15 cellular contexts compared by ENCODE assay signal in genomic region chr3:56254835-56255234, GRCh38.
DNase-seq lines count a peak whose midpoint lies in the region; ATAC-seq, FAIRE-seq and TF ChIP-seq lines count a peak whose summit lies in the region.
"Had no signal": no experiment of that assay in that cellular context is flagged by ENCODE, and none has a peak within 500 bp of the region (broad histone marks: within the 10 kb centered on the region; RNA-seq: fewer than 3 reads in every experiment).

No MANE protein-coding gene starts in this region.

- no TSS peak for BruUV-seq in MCF 10A (replicated peaks; lab: Mats Ljungman, UMichigan)

- no peak overlapping the region for H3K4me3 Mint-ChIP-seq in MCF 10A (ENCODE audit: unreplicated experiment)
- H3K4me3 Mint-ChIP-seq: CD4-positive, CD25-positive, alpha-beta regulatory T cell had no signal

- no peak overlapping the region for H2AFZ ChIP-seq in keratinocyte (ENCODE audit: control insufficient read depth, low read length)

- H3K9me1 ChIP-seq in keratinocyte (ENCODE audit: control insufficient read depth, extremely low read depth, insufficient read depth, low read length), result no peaks in the 10 kb centered on the region

- no peaks in the 10 kb centered on the region for H3K27me3 Mint-ChIP-seq in MCF 10A (ENCODE audit: insufficient read depth, unreplicated experiment)

- no peak overlapping the region for H3K27ac Mint-ChIP-seq in MCF 10A (ENCODE audit: low read depth, unreplicated experiment)
- H3K27ac Mint-ChIP-seq: CD4-positive, CD25-positive, alpha-beta regulatory T cell had no signal

- peak; percentile 4 to 15 for DNase-seq in AML-193 (lab: John Stamatoyannopoulos, UW)
- peak; percentile 2 for DNase-seq in HT-29 (ENCODE audit: low spot score)
- DNase-seq in MCF 10A (ENCODE audit: unreplicated experiment), result peak; percentile 21
- DNase-seq in keratinocyte (ENCODE audit: low read depth, low spot score), result no peak
- no peak for DNase-seq in T-helper 1 cell
- no peak for DNase-seq in coronary artery (ENCODE audit: low spot score)
- DNase-seq in lower lobe of right lung, result no peak
- DNase-seq: activated CD4-positive, alpha-beta T cell treated with anti-CD3 and anti-CD28 coated beads for 48 hours; activated naive CD4-positive, alpha-beta T cell; CD4-positive, CD25-positive, alpha-beta regulatory T cell; MG63; sigmoid colon had no signal

- H3K4me1 Mint-ChIP-seq in MCF 10A (ENCODE audit: insufficient read depth, unreplicated experiment), result no peaks in the 10 kb centered on the region

- dilution Hi-C loops in keratinocyte (cut with MboI; ENCODE audit: extremely low pct_ligation_motif_present, low sequenced_read_pairs), result no loop called here

- H3K36me3 Mint-ChIP-seq in MCF 10A (ENCODE audit: insufficient read depth, unreplicated experiment), result no peaks in the 10 kb centered on the region
- H3K36me3 Mint-ChIP-seq: CD4-positive, CD25-positive, alpha-beta regulatory T cell had no signal

- no peak overlapping the region for H3K4me2 ChIP-seq in keratinocyte (ENCODE audit: control insufficient read depth, extremely low read depth, insufficient read depth, low read depth, low read length)

- intact Hi-C loops in MCF 10A (cut with micrococcal nuclease), result loop anchor here (5.0 kb wide), 4 partner anchors 438 to 1213 kb away; no protein-coding TSS in a partner anchor
- intact Hi-C loops in lower lobe of right lung (cut with DNase I), result no loop called here

- POLR2A ChIA-PET in MCF 10A (lab: Yijun Ruan, JAX), result no interaction called here

- H3K9me3 ChIP-seq in keratinocyte (ENCODE audit: control insufficient read depth, low read depth, low read length) (no peaks in the 10 kb centered on the region), lower lobe of right lung (no peaks in the 10 kb centered on the region)
- H3K9me3 ChIP-seq: MG63, sigmoid colon, tibial nerve had no signal

- TF ChIP-seq CTCF in MCF 10A (IDR thresholded peaks at IDR 0.05; ENCODE audit: unreplicated experiment), result peak; percentile 36
- peak in 2 of 3 experiments; percentile 28 to 40 for TF ChIP-seq CTCF in keratinocyte (optimal IDR thresholded peaks at IDR 0.05 in 1 of 3, IDR thresholded peaks at IDR 0.05 in 1 of 3, conservative IDR thresholded peaks at IDR 0.05 in 1 of 3; ENCODE audit: extremely low read depth in 1 of 3, insufficient read depth in 2 of 3, low read length in 3 of 3)
- no peak for TF ChIP-seq CTCF in coronary artery (IDR thresholded peaks at IDR 0.05)
- TF ChIP-seq CTCF in lower lobe of right lung (IDR thresholded peaks at IDR 0.05), result no peak

- H3K4me3 ChIP-seq in keratinocyte (ENCODE audit: control insufficient read depth in 2 of 3, extremely low read depth in 1 of 3, insufficient read depth in 2 of 3, low read depth in 1 of 3, low read length in 3 of 3) (no peak overlapping the region), coronary artery (no peak overlapping the region), lower lobe of right lung (no peak overlapping the region)
- H3K4me3 ChIP-seq: MG63, sigmoid colon, SK-N-MC, tibial nerve had no signal

- FAIRE-seq in keratinocyte (lab: Jason Lieb, UNC), result no peak

- H3K27ac ChIP-seq in keratinocyte (ENCODE audit: control insufficient read depth, insufficient read depth, low read length) (no peak overlapping the region), coronary artery (no peak overlapping the region), lower lobe of right lung (no peak overlapping the region)
- H3K27ac ChIP-seq: sigmoid colon, SK-N-MC, tibial nerve had no signal

- no peaks in the 10 kb centered on the region for H3K79me2 ChIP-seq in keratinocyte (ENCODE audit: control insufficient read depth, insufficient read depth, low read length)

- H3K27me3 ChIP-seq in keratinocyte (ENCODE audit: control insufficient read depth, extremely low read depth, insufficient read depth, low read length), result no peaks in the 10 kb centered on the region
- no peaks in the 10 kb centered on the region for H3K27me3 ChIP-seq in lower lobe of right lung (ENCODE audit: low read depth)
- H3K27me3 ChIP-seq: MG63, sigmoid colon, tibial nerve had no signal

- H3K4me1 ChIP-seq in keratinocyte (ENCODE audit: control insufficient read depth, extremely low read depth, insufficient read depth, low read length) (no peaks in the 10 kb centered on the region), lower lobe of right lung (no peaks in the 10 kb centered on the region)
- H3K4me1 ChIP-seq: sigmoid colon, tibial nerve had no signal

- ATAC-seq in GM21825 (IDR thresholded peaks at IDR 0.05; ENCODE audit: unreplicated experiment), result no peak
- ATAC-seq in lower lobe of right lung, result no peak

- no peak overlapping the region for H3K9ac ChIP-seq in keratinocyte (ENCODE audit: control insufficient read depth, extremely low read depth, insufficient read depth, low read length)

- H4K20me1 ChIP-seq in keratinocyte (ENCODE audit: control insufficient read depth, extremely low read depth, insufficient read depth, low read length), result no peaks in the 10 kb centered on the region

- no peaks in the 10 kb centered on the region for H3K9me3 Mint-ChIP-seq in MCF 10A (ENCODE audit: unreplicated experiment)

- CTCF ChIA-PET in MCF 10A (lab: Yijun Ruan, JAX), result interaction anchor here (0.5 to 1.7 kb wide), 15 partner anchors 8 to 1414 kb away, joined by 3 to 6 read pairs (median 3); no protein-coding TSS in a partner anchor

- H3K36me3 ChIP-seq in keratinocyte (ENCODE audit: control insufficient read depth in 2 of 2, extremely low read depth in 1 of 2, insufficient read depth in 2 of 2, low read length in 2 of 2) (no peaks in the 10 kb centered on the region), lower lobe of right lung (no peaks in the 10 kb centered on the region)
- H3K36me3 ChIP-seq: MG63, sigmoid colon, tibial nerve had no signal

Comparison
In these comparisons a context has a peak if more than half of its experiments do, and no peak if none do; other contexts are left out.
1. DNase-seq: peak in AML-193 (2 of 2), HT-29 (single experiment) and MCF 10A (single experiment); none in keratinocyte (single experiment), T-helper 1 cell (0 of 5), coronary artery (single experiment) and lower lobe of right lung (single experiment).
2. CTCF ChIP-seq: peak in MCF 10A (single experiment) and keratinocyte (2 of 3); none in coronary artery (single experiment) and lower lobe of right lung (single experiment).